Comparison of ENCODE assay signal across 10 cellular contexts in genomic region chr11:85809191-85809590, GRCh38. TPM values are rescaled to one million over a fixed set of nuclear protein-coding genes. Genes with fewer than 3 reads are reported as not detected.
DNase-seq lines count a peak whose midpoint lies in the region; ATAC-seq and TF ChIP-seq lines count a peak whose summit lies in the region.
"Had no signal": no experiment of that assay in that cellular context is flagged by ENCODE, and none has a peak within 500 bp of the region (broad histone marks: within the 10 kb centered on the region; RNA-seq: fewer than 3 reads in every experiment).

No MANE protein-coding gene starts in this region.

- H3K27me3 Mint-ChIP-seq in activated naive CD8-positive, alpha-beta T cell = no peaks in the 10 kb centered on the region
- peaks cover 7% of the 10 kb centered on the region for H3K27me3 Mint-ChIP-seq in activated naive CD8-positive, alpha-beta T cell treated with anti-CD3 and anti-CD28 coated beads, Interleukin-2, amount 50 U/mL, for 24 hours
- H3K27me3 Mint-ChIP-seq in type B pancreatic cell = peaks cover 21% of the 10 kb centered on the region

- ATAC-seq in activated naive CD8-positive, alpha-beta T cell treated with anti-CD3 and anti-CD28 coated beads, Interleukin-2, amount 50 U/mL, for 24 hours = no peak
- peak; percentile 70 for ATAC-seq in HG03060 (IDR thresholded peaks at IDR 0.05; ENCODE audit: low read depth, unreplicated experiment)
- no peak for ATAC-seq in left colon
- ATAC-seq in GM19328 (IDR thresholded peaks at IDR 0.05; ENCODE audit: unreplicated experiment) = no peak
- ATAC-seq in GM21576 (IDR thresholded peaks at IDR 0.05; ENCODE audit: unreplicated experiment) = no peak

- peaks cover 43% of the 10 kb centered on the region for H3K4me1 Mint-ChIP-seq in activated naive CD8-positive, alpha-beta T cell (ENCODE audit: low read depth)
- H3K4me1 Mint-ChIP-seq in activated naive CD8-positive, alpha-beta T cell treated with anti-CD3 and anti-CD28 coated beads, Interleukin-2, amount 50 U/mL, for 24 hours = peaks cover 28% of the 10 kb centered on the region
- H3K4me1 Mint-ChIP-seq in type B pancreatic cell (ENCODE audit: unreplicated experiment) = peaks cover 22% of the 10 kb centered on the region

- H3K27ac Mint-ChIP-seq in activated naive CD8-positive, alpha-beta T cell = no peak overlapping the region
- H3K27ac Mint-ChIP-seq in activated naive CD8-positive, alpha-beta T cell treated with anti-CD3 and anti-CD28 coated beads, Interleukin-2, amount 50 U/mL, for 24 hours = no peak overlapping the region
- H3K27ac Mint-ChIP-seq in type B pancreatic cell = no peak overlapping the region
- H3K27ac Mint-ChIP-seq: dendritic cell treated with granulocyte-macrophage colony-stimulating factor and Interleukin-4, amounts not matched to agents 40 ng/mL and 50 ng/mL, for 4 days had no signal

- H3K9me3 Mint-ChIP-seq in activated naive CD8-positive, alpha-beta T cell (ENCODE audit: low read depth) = no peaks in the 10 kb centered on the region
- H3K9me3 Mint-ChIP-seq in activated naive CD8-positive, alpha-beta T cell treated with anti-CD3 and anti-CD28 coated beads, Interleukin-2, amount 50 U/mL, for 24 hours = no peaks in the 10 kb centered on the region
- H3K9me3 Mint-ChIP-seq in type B pancreatic cell = no peaks in the 10 kb centered on the region
- H3K9me3 Mint-ChIP-seq: dendritic cell treated with granulocyte-macrophage colony-stimulating factor and Interleukin-4, amounts not matched to agents 40 ng/mL and 50 ng/mL, for 4 days had no signal

- peak overlapping the region; percentile 90 for H3K4me3 Mint-ChIP-seq in activated naive CD8-positive, alpha-beta T cell
- no peak overlapping the region for H3K4me3 Mint-ChIP-seq in activated naive CD8-positive, alpha-beta T cell treated with anti-CD3 and anti-CD28 coated beads, Interleukin-2, amount 50 U/mL, for 24 hours
- peak overlapping the region; percentile 89 for H3K4me3 Mint-ChIP-seq in type B pancreatic cell
- H3K4me3 Mint-ChIP-seq: dendritic cell treated with granulocyte-macrophage colony-stimulating factor and Interleukin-4, amounts not matched to agents 40 ng/mL and 50 ng/mL, for 4 days had no signal

- intact Hi-C loops in left colon (cut with DNase I, micrococcal nuclease) = no loop called here

- in situ Hi-C loops in astrocyte of the spinal cord (cut with HindIII; ENCODE audit: low sequenced_read_pairs) = no loop called here

- peak overlapping the region; percentile 56 for H3K4me3 ChIP-seq in astrocyte of the spinal cord (ENCODE audit: low read depth, low read length)

- peaks cover 2% of the 10 kb centered on the region for H3K36me3 Mint-ChIP-seq in activated naive CD8-positive, alpha-beta T cell
- H3K36me3 Mint-ChIP-seq in activated naive CD8-positive, alpha-beta T cell treated with anti-CD3 and anti-CD28 coated beads, Interleukin-2, amount 50 U/mL, for 24 hours (ENCODE audit: low read depth) = no peaks in the 10 kb centered on the region
- no peaks in the 10 kb centered on the region for H3K36me3 Mint-ChIP-seq in type B pancreatic cell

- TF ChIP-seq CTCF in astrocyte of the spinal cord (IDR thresholded peaks at IDR 0.05; ENCODE audit: low read depth, low read length) = no peak
- no peak for TF ChIP-seq CTCF in type B pancreatic cell (conservative IDR thresholded peaks at IDR 0.05)

- DNase-seq in activated naive CD8-positive, alpha-beta T cell treated with anti-CD3 and anti-CD28 coated beads, Interleukin-2, amount 50 U/mL, for 24 hours = no peak
- DNase-seq in astrocyte of the spinal cord (ENCODE audit: low read depth, low spot score) = no peak
- no peak for DNase-seq in type B pancreatic cell (ENCODE audit: extremely low spot score, unreplicated experiment)
- no peak for DNase-seq in left colon

RNA-seq across cellular contexts. Expression of gene SYTL2, which starts 1.8 kb away (rescaled TPM):
- total RNA-seq in type B pancreatic cell (ENCODE audit: low replicate concordance) = 30.6 and 42.4 TPM in 2 replicates
- 100 to 1,000 TPM; 300 to 306 TPM for total RNA-seq in left colon

RNA-seq across cellular contexts. Expression of gene CCDC83, which starts 46.0 kb away (rescaled TPM):
- total RNA-seq in type B pancreatic cell (ENCODE audit: low replicate concordance) (not detected in 2 replicates), left colon (not detected)
- total RNA-seq: subcutaneous adipose tissue had no signal
